Comparison of ENCODE assay signal across 14 cellular contexts in genomic region chr2:191303349-191304005, GRCh38. TPM values are rescaled to one million over a fixed set of nuclear protein-coding genes. Genes with fewer than 3 reads are reported as not detected.
A peak's percentile ranks its signal among the peaks of the same experiment; 100 is the strongest.
DNase-seq lines count a peak whose midpoint lies in the region; ATAC-seq and TF ChIP-seq lines count a peak whose summit lies in the region.
"Had no signal": no experiment of that assay in that cellular context is flagged by ENCODE, and none has a peak within 500 bp of the region (broad histone marks: within the 10 kb centered on the region; RNA-seq: fewer than 3 reads in every experiment).

No MANE protein-coding gene starts in this region.

- 82 to 91% (median 83%) methylated on average over 3 of the region's 3 CpGs for WGBS in heart left ventricle, 4 donors

- ATAC-seq in heart left ventricle: no peak
- ATAC-seq in GM19023 (IDR thresholded peaks at IDR 0.05; ENCODE audit: unreplicated experiment): no peak

- no peak overlapping the region for H3K4me3 ChIP-seq in left ventricle myocardium inferior
- no peak overlapping the region for H3K4me3 ChIP-seq in heart left ventricle
- no peak overlapping the region for H3K4me3 ChIP-seq in vagina
- H3K4me3 ChIP-seq: ovary, upper lobe of left lung had no signal

- H3K27ac ChIP-seq in left ventricle myocardium inferior (replicated peaks) (peak overlapping the region; percentile 86), heart left ventricle (peak overlapping the region in 4 of 12 donors; percentile 35 to 78 (median 74)), RWPE1 (peak overlapping the region; percentile 97), vagina (peak overlapping the region; percentile 33)

- H3K27me3 ChIP-seq in left ventricle myocardium inferior (ENCODE audit: low read depth) (no peaks in the 10 kb centered on the region), heart left ventricle (no peaks in the 10 kb centered on the region), vagina (no peaks in the 10 kb centered on the region)
- H3K27me3 ChIP-seq: ovary, upper lobe of left lung had no signal

- POLR2A ChIA-PET in RWPE1 (lab: Yijun Ruan, JAX; ENCODE audit: low non-redundant PET): no interaction called here

- no peaks in the 10 kb centered on the region for H3K36me3 ChIP-seq in left ventricle myocardium inferior
- no peaks in the 10 kb centered on the region for H3K36me3 ChIP-seq in heart left ventricle
- H3K36me3 ChIP-seq in vagina: no peaks in the 10 kb centered on the region
- H3K36me3 ChIP-seq: ovary had no signal

- TF ChIP-seq CTCF in left ventricle myocardium inferior (IDR thresholded peaks at IDR 0.05; ENCODE audit: borderline replicate concordance): no peak
- TF ChIP-seq CTCF in heart left ventricle (IDR thresholded peaks at IDR 0.05): no peak
- TF ChIP-seq CTCF in RWPE1 (conservative IDR thresholded peaks at IDR 0.05; ENCODE audit: low read depth): no peak
- TF ChIP-seq CTCF in vagina (IDR thresholded peaks at IDR 0.05): no peak

- H3K9me3 ChIP-seq in left ventricle myocardium inferior (replicated peaks) (no peaks in the 10 kb centered on the region), heart left ventricle (no peaks in the 10 kb centered on the region), vagina (no peaks in the 10 kb centered on the region)
- H3K9me3 ChIP-seq: ovary, upper lobe of left lung had no signal

- DNase-seq in left ventricle myocardium inferior: no peak
- DNase-seq in heart left ventricle: no peak
- DNase-seq in RWPE1 (ENCODE audit: low spot score): no peak
- DNase-seq in left kidney (ENCODE audit: low read depth, low spot score): peak; percentile 10
- DNase-seq in vagina (ENCODE audit: extremely low spot score in 2 of 2): no peak
- no peak for DNase-seq in stimulated activated CD4-positive, alpha-beta T cell treated with anti-CD3 and anti-CD28 coated beads, Interleukin-4, amount 100 ng/mL, for 24 hours
- no peak for DNase-seq in effector CD4-positive, alpha-beta T cell
- DNase-seq: caudate nucleus; DMS153; MM.1S; ovary; stimulated activated CD4-positive, alpha-beta T cell treated with anti-CD3 and anti-CD28 coated beads, Interleukin-15, amount 100 ng/mL, for 24 hours; upper lobe of left lung had no signal

- CTCF ChIA-PET in RWPE1 (lab: Yijun Ruan, JAX): interaction anchor here (0.6 to 1.0 kb wide), 3 partner anchors 11 to 754 kb away, joined by 3 to 4 read pairs (median 3); no protein-coding TSS in a partner anchor

- TF ChIP-seq POLR2A in heart left ventricle (IDR thresholded peaks at IDR 0.05): no peak
- no peak for TF ChIP-seq POLR2A in vagina (IDR thresholded peaks at IDR 0.05)

- intact Hi-C loops in left ventricle myocardium inferior (cut with micrococcal nuclease): no loop called here
- intact Hi-C loops in heart left ventricle (cut with DNase I): loop anchor here in 1 of 10 donors (10.0 kb wide), 1 partner anchor 59 kb away; the partner anchor contains the start of gene MYO1B
- intact Hi-C loops in vagina (cut with DNase I): no loop called here

- H3K4me1 ChIP-seq in left ventricle myocardium inferior: peaks cover 72% of the 10 kb centered on the region
- H3K4me1 ChIP-seq in heart left ventricle: peaks cover 0 to 69% (median 20%) of the 10 kb centered on the region in 12 donors
- peaks cover 44% of the 10 kb centered on the region for H3K4me1 ChIP-seq in vagina

RNA-seq across cellular contexts. Expression of gene MYO1B, which starts 58.3 kb away (rescaled TPM):
- total RNA-seq in left ventricle myocardium inferior: 16.2 TPM
- total RNA-seq in heart left ventricle: 10 to 100 TPM; 10.8 to 47.3 (median 16.2) TPM
- polyA plus RNA-seq in heart left ventricle: 1 to 10 TPM; 7.8 to 9.2 TPM
- total RNA-seq in vagina: 43.7 TPM
